In the genomic region with DNA sequence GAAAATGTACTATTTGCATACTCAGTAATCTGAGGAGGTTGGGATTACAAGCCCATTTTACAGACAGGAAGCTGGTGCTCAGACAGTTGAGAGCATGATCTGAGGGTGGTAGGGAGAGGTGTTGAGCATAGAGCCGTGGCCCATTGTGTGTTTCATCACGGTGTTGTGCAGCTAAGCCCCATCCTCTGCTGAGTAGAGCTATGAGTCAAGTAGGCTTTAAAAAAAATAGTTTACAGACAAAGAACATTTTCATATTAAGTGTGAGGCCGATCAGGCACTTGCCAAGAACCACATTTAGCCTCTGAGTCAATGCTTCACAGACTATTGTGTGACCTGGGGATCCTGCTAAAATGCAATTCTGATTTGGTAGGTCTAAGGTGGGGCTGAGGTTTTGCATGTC, we compare ENCODE assay signal across 13 cellular contexts. TPM values are rescaled to one million over a fixed set of nuclear protein-coding genes. Genes with fewer than 3 reads are reported as not detected.
DNase-seq lines count a peak whose midpoint lies in the region; ATAC-seq, FAIRE-seq and TF ChIP-seq lines count a peak whose summit lies in the region.
"Had no signal": no experiment of that assay in that cellular context is flagged by ENCODE, and none has a peak within 500 bp of the region (broad histone marks: within the 10 kb centered on the region; RNA-seq: fewer than 3 reads in every experiment).

No MANE protein-coding gene starts in this region.

- intact Hi-C loops in HepG2 (cut with micrococcal nuclease; ENCODE audit: unreplicated experiment) (no loop called here), right lobe of liver (cut with DNase I) (no loop called here), left ventricle myocardium superior (cut with micrococcal nuclease) (no loop called here)

- no peak for FAIRE-seq in HepG2 (lab: Jason Lieb, UNC)

- peaks cover 13 to 76% of the 10 kb centered on the region in 2 experiments for H3K36me3 ChIP-seq in HepG2 (replicated peaks in 1 of 2; ENCODE audit: control insufficient read depth in 1 of 2, insufficient read depth in 2 of 2, low read length in 2 of 2)
- peaks cover 0 to 12% (median 0%) of the 10 kb centered on the region in 4 donors for H3K36me3 ChIP-seq in right lobe of liver
- H3K36me3 ChIP-seq in WERI-Rb-1, result peaks cover 93% of the 10 kb centered on the region

- no peak for DNase-seq in HepG2 (ENCODE audit: low spot score)
- no peak for DNase-seq in right lobe of liver
- peak; percentile 55 for DNase-seq in astrocyte of the cerebellum (ENCODE audit: low read depth)
- no peak for DNase-seq in left ventricle myocardium superior
- no peak for DNase-seq in WERI-Rb-1
- DNase-seq in activated CD8-positive, alpha-beta memory T cell treated with anti-CD3 and anti-CD28 coated beads for 24 hours, result no peak
- no peak for DNase-seq in stimulated activated CD8-positive, alpha-beta memory T cell treated with anti-CD3 and anti-CD28 coated beads, Interleukin-4, amount 100 ng/mL, for 48 hours
- DNase-seq: central memory CD4-positive, alpha-beta T cell; hippocampal formation; NCI-H226 had no signal

- in situ Hi-C loops in HepG2 (cut with HindIII; ENCODE audit: extremely low pct_ligation_motif_present, low pct_unique_long_range_greater_than_20kb) (no loop called here), astrocyte of the cerebellum (cut with HindIII; ENCODE audit: low sequenced_read_pairs) (loop anchor here (25.0 kb wide), 1 partner anchor 333 kb away; a partner anchor contains a TSS)

- 91% methylated on average over 3 of the region's 3 CpGs for WGBS in HepG2 (ENCODE audit: low lambda C conversion rate)
- 94% methylated on average over 2 of the region's 3 CpGs for whole genome bisulfite sequencing in right lobe of liver (ENCODE audit: insufficient coverage, low coverage, low lambda C conversion rate, missing lambda C conversion rate)

- no peak for TF ChIP-seq RAD21 in HepG2 (CRISPR knock-in tag; IDR thresholded peaks at IDR 0.05)

- TF ChIP-seq EP300 in HepG2 (IDR thresholded peaks at IDR 0.05; ENCODE audit: low read depth in 2 of 2, low read length in 2 of 2), result no peak
- no peak for TF ChIP-seq EP300 in HepG2 (CRISPR knock-in tag; IDR thresholded peaks at IDR 0.05; ENCODE audit: borderline replicate concordance)

- H3K9me3 ChIP-seq in HepG2 (ENCODE audit: low read length), result no peaks in the 10 kb centered on the region
- no peaks in the 10 kb centered on the region for H3K9me3 ChIP-seq in right lobe of liver
- no peaks in the 10 kb centered on the region for H3K9me3 ChIP-seq in WERI-Rb-1 (ENCODE audit: severe bottlenecking)
- H3K9me3 ChIP-seq: SJSA1 had no signal

- POLR2A ChIA-PET in HepG2 (lab: Yijun Ruan, JAX), result no interaction called here

- TF ChIP-seq CTCF in HepG2 (CRISPR knock-in tag; IDR thresholded peaks at IDR 0.05), result no peak
- TF ChIP-seq CTCF in right lobe of liver (IDR thresholded peaks at IDR 0.05), result no peak
- no peak for TF ChIP-seq CTCF in astrocyte of the cerebellum (IDR thresholded peaks at IDR 0.05; ENCODE audit: low read depth, low read length, missing control alignments)
- TF ChIP-seq CTCF in WERI-Rb-1 (IDR thresholded peaks at IDR 0.05; ENCODE audit: low read depth, low read length), result no peak

- ATAC-seq in HepG2 (no peak), right lobe of liver (no peak), left ventricle myocardium superior (peak; percentile 41), HG03175 (IDR thresholded peaks at IDR 0.05; ENCODE audit: unreplicated experiment) (no peak)

- CTCF ChIA-PET in HepG2 (lab: Yijun Ruan, JAX; ENCODE audit: low intra/inter-chr PET ratio, low total read pairs), result no interaction called here

- H3K4me1 ChIP-seq in HepG2 (ENCODE audit: insufficient read depth, low read length) (peaks cover 29% of the 10 kb centered on the region), right lobe of liver (peaks cover 0 to 13% (median 4%) of the 10 kb centered on the region in 4 donors)

- no peak overlapping the region for H3K9ac ChIP-seq in HepG2 (ENCODE audit: insufficient read depth, low read depth, low read length)
- H3K9ac ChIP-seq: KMS-11 had no signal

- H3K27ac ChIP-seq in HepG2 (ENCODE audit: extremely low read length, insufficient read depth, low read length), result no peak overlapping the region
- H3K27ac ChIP-seq in right lobe of liver, result no peak overlapping the region
- no peak overlapping the region for H3K27ac ChIP-seq in WERI-Rb-1
- H3K27ac ChIP-seq: KMS-11, SJSA1 had no signal

- H3K4me3 ChIP-seq in HepG2 (replicated peaks in 1 of 3; ENCODE audit: insufficient read depth in 1 of 3, low read depth in 2 of 3, low read length in 3 of 3) (no peak overlapping the region), right lobe of liver (no peak overlapping the region), astrocyte of the cerebellum (ENCODE audit: low read depth, low read length) (no peak overlapping the region), WERI-Rb-1 (ENCODE audit: low read depth, low read length) (no peak overlapping the region)
- H3K4me3 ChIP-seq: SJSA1 had no signal

- TF ChIP-seq POLR2A in HepG2 (IDR thresholded peaks at IDR 0.05; ENCODE audit: insufficient read depth in 1 of 2, low read depth in 2 of 2, low read length in 2 of 2) (no peak), right lobe of liver (IDR thresholded peaks at IDR 0.05) (no peak)

- H2AFZ ChIP-seq in HepG2 (ENCODE audit: low read length), result no peak overlapping the region

- no peaks in the 10 kb centered on the region for H3K27me3 ChIP-seq in HepG2 (ENCODE audit: control insufficient read depth in 1 of 2, insufficient read depth in 2 of 2, low read length in 2 of 2)
- no peaks in the 10 kb centered on the region for H3K27me3 ChIP-seq in right lobe of liver
- H3K27me3 ChIP-seq in WERI-Rb-1 (ENCODE audit: insufficient read depth, low read depth, severe bottlenecking), result no peaks in the 10 kb centered on the region
- H3K27me3 ChIP-seq: SJSA1 had no signal

- BruUV-seq in HepG2 (replicated peaks; lab: Mats Ljungman, UMichigan), result no TSS peak

- H4K20me1 ChIP-seq in HepG2 (ENCODE audit: insufficient read depth, low read length), result peaks cover 7% of the 10 kb centered on the region

- H3K4me2 ChIP-seq in HepG2 (ENCODE audit: low read depth, low read length), result no peak overlapping the region
- H3K4me2 ChIP-seq: KMS-11 had no signal

- peaks cover 35% of the 10 kb centered on the region for H3K79me2 ChIP-seq in HepG2 (ENCODE audit: insufficient read depth, low read length)

TF ChIP-seq in HepG2, 621 proteins besides CTCF, POLR2A, EP300 and RAD21 (continues in another document):
- TF ChIP-seq SMYD3 (CRISPR knock-in tag; IDR thresholded peaks at IDR 0.05) (no peak), ZNF629 (CRISPR knock-in tag; conservative IDR thresholded peaks at IDR 0.05) (peak; percentile 71), PRPF4 (IDR thresholded peaks at IDR 0.05; ENCODE audit: low read depth, low read length, poor library complexity, severe bottlenecking) (no peak)

RNA-seq across cellular contexts. Expression of a gene that starts 22.0 kb away (rescaled TPM):
- total RNA-seq in HepG2 (2016; rRNA removed; fragmentation: Illumina TruSeq; extraction: Trizol), result 56.5 and 109 TPM in 2 replicates
- total RNA-seq in HepG2 (2016; cell fraction: cytosol; rRNA removed; fragmentation: Illumina TruSeq; extraction: Trizol; ENCODE audit: low read depth), result 17.1 and 19.6 TPM in 2 replicates
- total RNA-seq in HepG2 (2016; cell fraction: insoluble cytoplasmic fraction; rRNA removed; fragmentation: Illumina TruSeq; extraction: Trizol), result 63.9 and 99.8 TPM in 2 replicates
- total RNA-seq in HepG2 (2016; cell fraction: membrane; rRNA removed; fragmentation: Illumina TruSeq; extraction: Trizol), result 84.3 and 86.0 TPM in 2 replicates
- 64.5 and 64.7 TPM in 2 replicates for total RNA-seq in HepG2 (2016; cell fraction: nucleus; rRNA removed; fragmentation: Illumina TruSeq; extraction: Trizol)
- polyA plus RNA-seq in HepG2 (2011; rRNA removed), result 43.9 and 46.1 TPM in 2 replicates
- 25.5 and 35.4 TPM in 2 replicates for polyA plus RNA-seq in HepG2 (2011; cell fraction: cytosol; rRNA removed)
- polyA plus RNA-seq in HepG2 (2011; cell fraction: nucleus; rRNA removed), result 44.8 and 58.7 TPM in 2 replicates
- 43.4 and 52.1 TPM in 2 replicates for polyA plus RNA-seq in HepG2 (2012)
- 20.6 and 23.0 TPM in 2 replicates for polyA plus RNA-seq in HepG2 (2016; cell fraction: cytosol; fragmentation: Illumina TruSeq; extraction: Trizol; ENCODE audit: low read depth)
- 101 and 102 TPM in 2 replicates for polyA plus RNA-seq in HepG2 (2016; cell fraction: insoluble cytoplasmic fraction; fragmentation: Illumina TruSeq; extraction: Trizol; ENCODE audit: low read depth)
- 67.1 and 72.2 TPM in 2 replicates for polyA plus RNA-seq in HepG2 (2016; cell fraction: membrane; fragmentation: Illumina TruSeq; extraction: Trizol; ENCODE audit: low read depth)
- polyA plus RNA-seq in HepG2 (2016; cell fraction: nucleus; fragmentation: Illumina TruSeq; extraction: Trizol; ENCODE audit: insufficient read depth, low read depth), result 80.2 and 81.9 TPM in 2 replicates
- polyA minus RNA-seq in HepG2 (2011; rRNA and poly(A)+ RNA removed; ENCODE audit: low replicate concordance), result 36.2 and 75.5 TPM in 2 replicates
- polyA minus RNA-seq in HepG2 (2011; cell fraction: cytosol; rRNA and poly(A)+ RNA removed), result 24.4 and 29.4 TPM in 2 replicates
- 53.6 and 59.6 TPM in 2 replicates for polyA minus RNA-seq in HepG2 (2011; cell fraction: nucleus; rRNA and poly(A)+ RNA removed)
- 10 to 100 TPM; 37.3 to 46.5 (median 43.2) TPM for total RNA-seq in right lobe of liver
- total RNA-seq in left ventricle myocardium superior, result 85.2 TPM

RNA-seq across cellular contexts. Expression of a gene that starts 22.4 kb away (rescaled TPM):
- total RNA-seq in HepG2 (2016; rRNA removed; fragmentation: Illumina TruSeq; extraction: Trizol) (4.6 and 5.4 TPM in 2 replicates), right lobe of liver (10 to 100 TPM; 12.5 to 17.5 (median 16.1) TPM), left ventricle myocardium superior (54.0 TPM)
- total RNA-seq in HepG2 (2016; cell fraction: cytosol; rRNA removed; fragmentation: Illumina TruSeq; extraction: Trizol; ENCODE audit: low read depth), result 6.8 and 8.3 TPM in 2 replicates
- 3.3 and 3.9 TPM in 2 replicates for total RNA-seq in HepG2 (2016; cell fraction: insoluble cytoplasmic fraction; rRNA removed; fragmentation: Illumina TruSeq; extraction: Trizol)
- total RNA-seq in HepG2 (2016; cell fraction: membrane; rRNA removed; fragmentation: Illumina TruSeq; extraction: Trizol), result 15.8 and 17.8 TPM in 2 replicates
- total RNA-seq in HepG2 (2016; cell fraction: nucleus; rRNA removed; fragmentation: Illumina TruSeq; extraction: Trizol), result 5.2 and 5.7 TPM in 2 replicates
- polyA plus RNA-seq in HepG2 (2011; rRNA removed), result 14.7 and 17.0 TPM in 2 replicates
- polyA plus RNA-seq in HepG2 (2011; cell fraction: cytosol; rRNA removed), result 12.2 and 12.3 TPM in 2 replicates
- 19.1 and 22.3 TPM in 2 replicates for polyA plus RNA-seq in HepG2 (2011; cell fraction: nucleus; rRNA removed)
- polyA plus RNA-seq in HepG2 (2012), result 19.7 and 20.6 TPM in 2 replicates
- polyA plus RNA-seq in HepG2 (2016; cell fraction: cytosol; fragmentation: Illumina TruSeq; extraction: Trizol; ENCODE audit: low read depth), result 46.0 and 49.0 TPM in 2 replicates
- polyA plus RNA-seq in HepG2 (2016; cell fraction: insoluble cytoplasmic fraction; fragmentation: Illumina TruSeq; extraction: Trizol; ENCODE audit: low read depth), result 12.2 and 19.6 TPM in 2 replicates
- polyA plus RNA-seq in HepG2 (2016; cell fraction: membrane; fragmentation: Illumina TruSeq; extraction: Trizol; ENCODE audit: low read depth), result 66.4 and 70.7 TPM in 2 replicates
- 21.7 and 23.0 TPM in 2 replicates for polyA plus RNA-seq in HepG2 (2016; cell fraction: nucleus; fragmentation: Illumina TruSeq; extraction: Trizol; ENCODE audit: insufficient read depth, low read depth)
- polyA minus RNA-seq in HepG2 (2011; rRNA and poly(A)+ RNA removed; ENCODE audit: low replicate concordance), result 4.1 and 12.5 TPM in 2 replicates
- polyA minus RNA-seq in HepG2 (2011; cell fraction: cytosol; rRNA and poly(A)+ RNA removed), result 4.6 and 5.2 TPM in 2 replicates
- 14.3 and 19.6 TPM in 2 replicates for polyA minus RNA-seq in HepG2 (2011; cell fraction: nucleus; rRNA and poly(A)+ RNA removed)
